In the genomic region with DNA sequence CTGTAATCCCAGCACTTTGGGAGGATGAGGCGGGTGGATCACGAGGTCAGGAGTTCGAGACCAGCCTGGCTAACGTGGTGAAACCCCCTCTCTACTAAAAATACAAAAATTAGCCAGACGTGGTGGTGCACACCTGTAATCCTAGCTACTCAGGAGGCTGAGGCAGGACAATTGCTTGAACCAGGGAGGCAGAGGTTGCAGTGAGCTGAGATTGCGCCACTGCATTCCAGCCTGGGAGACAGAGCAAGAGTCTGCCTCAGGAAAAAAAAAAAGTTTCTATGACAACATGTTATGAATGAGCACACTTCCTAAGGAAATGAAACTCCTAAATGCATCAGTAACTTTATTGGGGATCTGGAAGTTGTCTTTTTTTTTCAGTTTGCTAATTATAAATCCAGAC, we compare ENCODE assay signal across 9 cellular contexts. TPM values are rescaled to one million over a fixed set of nuclear protein-coding genes. Genes with fewer than 3 reads are reported as not detected.
A peak's percentile ranks its signal among the peaks of the same experiment; 100 is the strongest.
DNase-seq lines count a peak whose midpoint lies in the region; ATAC-seq and TF ChIP-seq lines count a peak whose summit lies in the region.
"Not testable (repeated sequence)": the region's sequence is repeated elsewhere in the genome, so short reads cannot be mapped to it uniquely, and the experiment has no call there.
"Had no signal": no experiment of that assay in that cellular context is flagged by ENCODE, and none has a peak within 500 bp of the region (broad histone marks: within the 10 kb centered on the region; RNA-seq: fewer than 3 reads in every experiment).

No MANE protein-coding gene starts in this region.

- not testable (repeated sequence) for BruUV-seq in IMR-90 (replicated peaks; lab: Mats Ljungman, UMichigan); MCF 10A (replicated peaks; lab: Mats Ljungman, UMichigan)

- POLR2A ChIA-PET in IMR-90 (lab: Charles Lee; ENCODE audit: unreplicated experiment); RWPE1 (lab: Yijun Ruan, JAX; ENCODE audit: low non-redundant PET): not testable (repeated sequence)
- POLR2A ChIA-PET in MCF 10A (lab: Yijun Ruan, JAX) = interaction anchor here (1.0 to 2.2 kb wide), 7 partner anchors 12 to 369 kb away, joined by 3 to 10 read pairs (median 6); a partner anchor contains a TSS

- H2BK15ac ChIP-seq in IMR-90 (ENCODE audit: low read depth, low read length) = not testable (repeated sequence)

- not testable (repeated sequence) for ATAC-seq in IMR-90 (ENCODE audit: low read depth)

- H3K14ac ChIP-seq in IMR-90 (replicated peaks; ENCODE audit: low read depth, low read length) = not testable (repeated sequence)

- DNase-seq in IMR-90 (peak; percentile 52), MCF 10A (ENCODE audit: unreplicated experiment) (peak; percentile 33), fibroblast of gingiva (ENCODE audit: low read depth) (peak; percentile 54), kidney glomerular epithelial cell (lab: John Stamatoyannopoulos, UW) (peak; percentile 70)
- DNase-seq in RWPE1 (ENCODE audit: low spot score); osteocyte (ENCODE audit: extremely low spot score, unreplicated experiment): not testable (repeated sequence)

- peak overlapping the region in 10 of 11 experiments; percentile 60 to 85 (median 83); a peak in 21 of 22 replicates for H3K27ac ChIP-seq in BLaER1 treated with 17β-estradiol and CSF1 and Interleukin-3, amounts not matched to agents 10 nM and 100 nM
- H3K27ac ChIP-seq in IMR-90 (ENCODE audit: insufficient read depth, low read length) = not testable (repeated sequence)
- H3K27ac ChIP-seq in RWPE1 = peak overlapping the region; percentile 83

- H2AK5ac ChIP-seq in IMR-90 (ENCODE audit: low read depth, low read length) = not testable (repeated sequence)

- not testable (repeated sequence) for H2BK20ac ChIP-seq in IMR-90 (ENCODE audit: low read depth, low read length)

- peaks cover 13 to 25% (median 19%) of the 10 kb centered on the region in 11 experiments for H3K9me3 ChIP-seq in BLaER1 treated with 17β-estradiol and CSF1 and Interleukin-3, amounts not matched to agents 10 nM and 100 nM (replicated peaks in 1 of 11)
- H3K9me3 ChIP-seq in IMR-90 (ENCODE audit: control insufficient read depth, insufficient read depth, low read length) = not testable (repeated sequence)

- H3K4me3 Mint-ChIP-seq in MCF 10A (ENCODE audit: unreplicated experiment); osteocyte (ENCODE audit: unreplicated experiment): not testable (repeated sequence)

- H3K23ac ChIP-seq in IMR-90 (ENCODE audit: low read depth, low read length) = not testable (repeated sequence)

- not testable (repeated sequence) for H2AK9ac ChIP-seq in IMR-90 (replicated peaks; ENCODE audit: low read depth, low read length, poor library complexity)

- in situ Hi-C loops in IMR-90 (cut with MboI; ENCODE audit: low sequenced_read_pairs) = not testable (repeated sequence)

- 100% methylated on average over 1 of the region's 6 CpGs; no CpG with 5 or more reads in 1 of the 2 experiments for WGBS in IMR-90 (ENCODE audit: extremely low coverage in 2 of 2, insufficient read length in 1 of 2), 2 experiments

- not testable (repeated sequence) for H3K56ac ChIP-seq in IMR-90 (ENCODE audit: extremely low read depth, insufficient read depth, low read length)

- not testable (repeated sequence) for H3K27me3 ChIP-seq in BLaER1 treated with 17β-estradiol and CSF1 and Interleukin-3, amounts not matched to agents 10 nM and 100 nM; IMR-90 (ENCODE audit: control insufficient read depth, insufficient read depth, low read length)

- H3K9ac ChIP-seq in BLaER1 treated with 17β-estradiol and CSF1 and Interleukin-3, amounts not matched to agents 10 nM and 100 nM = peak overlapping the region in 6 of 11 experiments; percentile 39 to 68 (median 58); a peak in 7 of 22 replicates
- H3K9ac ChIP-seq in IMR-90 (ENCODE audit: low read depth, low read length) = not testable (repeated sequence)

- dilution Hi-C loops in IMR-90 (cut with HindIII; ENCODE audit: low sequenced_read_pairs, unreplicated experiment) = not testable (repeated sequence)

- CTCF ChIA-PET in IMR-90 (lab: Yijun Ruan, JAX); RWPE1 (lab: Yijun Ruan, JAX): not testable (repeated sequence)
- CTCF ChIA-PET in MCF 10A (lab: Yijun Ruan, JAX) = interaction anchor here (0.5 to 0.7 kb wide), 2 partner anchors 11 to 516 kb away, joined by 3 to 5 read pairs; no protein-coding TSS in a partner anchor

- not testable (repeated sequence) for H2BK120ac ChIP-seq in IMR-90 (ENCODE audit: low read depth, low read length)

- H3K9me1 ChIP-seq in IMR-90 (ENCODE audit: insufficient read depth, low read length) = not testable (repeated sequence)

- TF ChIP-seq POLR2A in IMR-90 (IDR thresholded peaks at IDR 0.05; ENCODE audit: low read depth, low read length) = not testable (repeated sequence)

- not testable (repeated sequence) for H3K36me3 Mint-ChIP-seq in MCF 10A (ENCODE audit: insufficient read depth, unreplicated experiment); osteocyte (ENCODE audit: unreplicated experiment)

- H3K36me3 ChIP-seq in BLaER1 treated with 17β-estradiol and CSF1 and Interleukin-3, amounts not matched to agents 10 nM and 100 nM; IMR-90 (ENCODE audit: control insufficient read depth, insufficient read depth, low read length): not testable (repeated sequence)

- not testable (repeated sequence) for TF ChIP-seq RAD21 in IMR-90 (IDR thresholded peaks at IDR 0.05; ENCODE audit: low read length)

- not testable (repeated sequence) for H3K27me3 Mint-ChIP-seq in MCF 10A (ENCODE audit: insufficient read depth, unreplicated experiment); osteocyte (ENCODE audit: unreplicated experiment)

- H3K9me3 Mint-ChIP-seq in MCF 10A (ENCODE audit: unreplicated experiment); osteocyte (ENCODE audit: unreplicated experiment): not testable (repeated sequence)

- H4K8ac ChIP-seq in IMR-90 (ENCODE audit: low read depth in 2 of 2, low read length in 2 of 2) = not testable (repeated sequence)

- H4K91ac ChIP-seq in IMR-90 (ENCODE audit: insufficient read depth, low read depth, low read length) = not testable (repeated sequence)

- H3K79me1 ChIP-seq in IMR-90 (ENCODE audit: low read depth in 1 of 2, low read length in 2 of 2) = not testable (repeated sequence)

- H3K4me1 Mint-ChIP-seq in MCF 10A (ENCODE audit: insufficient read depth, unreplicated experiment) (peaks cover 29% of the 10 kb centered on the region), osteocyte (ENCODE audit: unreplicated experiment) (peaks cover 51% of the 10 kb centered on the region)

- not testable (repeated sequence) for H3K4ac ChIP-seq in IMR-90 (ENCODE audit: low read depth, low read length)

- peak overlapping the region; percentile 59 to 85 (median 76) for H3K4me2 ChIP-seq in BLaER1 treated with 17β-estradiol and CSF1 and Interleukin-3, amounts not matched to agents 10 nM and 100 nM
- H3K4me2 ChIP-seq in IMR-90 (ENCODE audit: low read depth, low read length) = not testable (repeated sequence)

- intact Hi-C loops in IMR-90 (cut with micrococcal nuclease) = not testable (repeated sequence)
- intact Hi-C loops in MCF 10A (cut with micrococcal nuclease) = loop anchor here (5.0 kb wide), 1 partner anchor 35 kb away; no protein-coding TSS in a partner anchor

- not testable (repeated sequence) for H2AFZ ChIP-seq in IMR-90 (replicated peaks; ENCODE audit: low read length, poor library complexity)

- H4K20me1 ChIP-seq in BLaER1 treated with 17β-estradiol and CSF1 and Interleukin-3, amounts not matched to agents 10 nM and 100 nM; IMR-90 (ENCODE audit: insufficient read depth, low read length): not testable (repeated sequence)

- not testable (repeated sequence) for TF ChIP-seq CTCF in IMR-90 (conservative IDR thresholded peaks at IDR 0.05; ENCODE audit: low read depth, low read length); RWPE1 (conservative IDR thresholded peaks at IDR 0.05; ENCODE audit: low read depth); MCF 10A (IDR thresholded peaks at IDR 0.05; ENCODE audit: unreplicated experiment); osteocyte (IDR thresholded peaks at IDR 0.05)

- H4K5ac ChIP-seq in IMR-90 (ENCODE audit: low read depth, low read length) = not testable (repeated sequence)

- H3K4me3 ChIP-seq in BLaER1 treated with 17β-estradiol and CSF1 and Interleukin-3, amounts not matched to agents 10 nM and 100 nM; IMR-90 (ENCODE audit: insufficient read depth, low read depth, low read length): not testable (repeated sequence)

- H3K27ac Mint-ChIP-seq in MCF 10A (ENCODE audit: low read depth, unreplicated experiment) = not testable (repeated sequence)
- H3K27ac Mint-ChIP-seq in osteocyte (ENCODE audit: unreplicated experiment) = peak overlapping the region; percentile 87

- H3K4me1 ChIP-seq in BLaER1 treated with 17β-estradiol and CSF1 and Interleukin-3, amounts not matched to agents 10 nM and 100 nM = peaks cover 70 to 79% (median 71%) of the 10 kb centered on the region in 10 experiments
- H3K4me1 ChIP-seq in IMR-90 (ENCODE audit: control insufficient read depth, insufficient read depth, low read length) = not testable (repeated sequence)

- not testable (repeated sequence) for H2BK5ac ChIP-seq in IMR-90 (ENCODE audit: low read depth, low read length, poor library complexity, severe bottlenecking)

- not testable (repeated sequence) for H3K18ac ChIP-seq in IMR-90 (ENCODE audit: low read depth, low read length)

TF ChIP-seq in IMR-90, 13 proteins besides CTCF, POLR2A, EP300 and RAD21:
- peak; percentile 72 for TF ChIP-seq CEBPB (IDR thresholded peaks at IDR 0.05; ENCODE audit: low read depth, low read length)

RNA-seq across cellular contexts. Expression of a gene that starts 16.0 kb away (rescaled TPM):
- 66.4 and 72.2 TPM in 2 replicates for total RNA-seq in IMR-90 (2012; rRNA removed)
- 56.7 and 63.3 TPM in 2 replicates for polyA plus RNA-seq in IMR-90 (2012; rRNA removed)
- polyA plus RNA-seq in IMR-90 (2012; cell fraction: cytosol; rRNA removed) = 42.0 and 49.1 TPM in 2 replicates
- 40.5 and 49.4 TPM in 2 replicates for polyA plus RNA-seq in IMR-90 (2012; cell fraction: nucleus; rRNA removed; ENCODE audit: low replicate concordance)
- 48.1 and 51.4 TPM in 2 replicates for total RNA-seq in MCF 10A (2022)
- total RNA-seq in osteocyte = 129 and 131 TPM in 2 replicates
- total RNA-seq: activated CD8-positive, alpha-beta T cell treated with anti-CD3 and anti-CD28 coated beads, Interleukin-2, amount 10 ng/mL, durations not matched to agents 7 days and 5 days had no signal
- polyA plus RNA-seq: naive thymus-derived CD4-positive, alpha-beta T cell had no signal
